Comparison of ENCODE assay signal across 7 cellular contexts in genomic region chr3:183391460-183391859, GRCh38. TPM values are rescaled to one million over a fixed set of nuclear protein-coding genes. Genes with fewer than 3 reads are reported as not detected.
"Had no signal": no experiment of that assay in that cellular context is flagged by ENCODE, and none has a peak within 500 bp of the region (broad histone marks: within the 10 kb centered on the region; RNA-seq: fewer than 3 reads in every experiment).

No MANE protein-coding gene starts in this region.

- H2AFZ ChIP-seq: GM23248 had no signal

- ATAC-seq: HCT116 had no signal

- H3K4me1 ChIP-seq: HAP-1 had no signal

- FAIRE-seq: HTR-8/SVneo had no signal

- H3K27ac ChIP-seq: GM23248 had no signal

- H3K4me3 ChIP-seq: GM23248, HAP-1 had no signal

- H3K9me3 ChIP-seq: HAP-1 had no signal

- H3K9ac ChIP-seq: GM23248 had no signal

- H3K36me3 ChIP-seq: HAP-1 had no signal

- DNase-seq: GM23248, GOT3, H7 had no signal

RNA-seq across cellular contexts. Expression of gene MCF2L2, which starts 37.0 kb away (rescaled TPM):
- total RNA-seq: GM23248, HT-29 had no signal
- polyA plus RNA-seq: GM23248 had no signal
